Comparison of ENCODE assay signal across 19 cellular contexts in genomic region chr9:31243386-31243785, GRCh38.
A peak's percentile ranks its signal among the peaks of the same experiment; 100 is the strongest.
DNase-seq lines count a peak whose midpoint lies in the region; ATAC-seq and TF ChIP-seq lines count a peak whose summit lies in the region.
"Had no signal": no experiment of that assay in that cellular context is flagged by ENCODE, and none has a peak within 500 bp of the region (broad histone marks: within the 10 kb centered on the region; RNA-seq: fewer than 3 reads in every experiment).

No MANE protein-coding gene starts in this region.

- H3F3A ChIP-seq in neural progenitor cell (ENCODE audit: low read depth) (no peaks in the 10 kb centered on the region), smooth muscle cell (ENCODE audit: low read depth) (no peaks in the 10 kb centered on the region)

- no peaks in the 10 kb centered on the region for H3K27me3 ChIP-seq in adipocyte (replicated peaks; ENCODE audit: control insufficient read depth, insufficient read depth, low read length)
- no peaks in the 10 kb centered on the region for H3K27me3 ChIP-seq in neural progenitor cell
- H3K27me3 ChIP-seq in smooth muscle cell (ENCODE audit: low read depth): no peaks in the 10 kb centered on the region
- H3K27me3 ChIP-seq: BLaER1 treated with 17β-estradiol and CSF1 and Interleukin-3, amounts not matched to agents 10 nM and 100 nM had no signal

- no peaks in the 10 kb centered on the region for H3K36me3 ChIP-seq in adipocyte (ENCODE audit: control insufficient read depth, insufficient read depth, low read length, severe bottlenecking)
- H3K36me3 ChIP-seq in neural progenitor cell: no peaks in the 10 kb centered on the region
- no peaks in the 10 kb centered on the region for H3K36me3 ChIP-seq in smooth muscle cell (ENCODE audit: low read depth)
- H3K36me3 ChIP-seq: BLaER1 treated with 17β-estradiol and CSF1 and Interleukin-3, amounts not matched to agents 10 nM and 100 nM had no signal

- ATAC-seq in HG02610 (IDR thresholded peaks at IDR 0.05; ENCODE audit: unreplicated experiment): no peak
- ATAC-seq: CD8-positive, alpha-beta T cell; GM12878; GM23338 had no signal

- H3K4me3 ChIP-seq in adipocyte (ENCODE audit: low read length) (no peak overlapping the region), fibroblast of pulmonary artery (replicated peaks; ENCODE audit: low read depth, low read length) (no peak overlapping the region), neural progenitor cell (no peak overlapping the region), smooth muscle cell (no peak overlapping the region), lower leg skin (ENCODE audit: low read depth, poor library complexity, severe bottlenecking) (no peak overlapping the region)
- H3K4me3 ChIP-seq: BLaER1 treated with 17β-estradiol and CSF1 and Interleukin-3, amounts not matched to agents 10 nM and 100 nM; GM12878; GM23338 had no signal

- H3K4me3 Mint-ChIP-seq in neural progenitor cell: no peak overlapping the region
- H3K4me3 Mint-ChIP-seq: B cell; CD8-positive, alpha-beta T cell; GM23338 had no signal

- H3K79me2 ChIP-seq in neural progenitor cell (ENCODE audit: low read depth) (no peaks in the 10 kb centered on the region), smooth muscle cell (ENCODE audit: low read depth) (no peaks in the 10 kb centered on the region)

- intact Hi-C loops in lower leg skin (cut with DNase I; ENCODE audit: low total_unique reads): no loop called here

- H3K36me3 Mint-ChIP-seq in neural progenitor cell: no peaks in the 10 kb centered on the region
- H3K36me3 Mint-ChIP-seq: CD8-positive, alpha-beta T cell had no signal

- H3K4me2 ChIP-seq in neural progenitor cell (no peak overlapping the region), smooth muscle cell (no peak overlapping the region)
- H3K4me2 ChIP-seq: BLaER1 treated with 17β-estradiol and CSF1 and Interleukin-3, amounts not matched to agents 10 nM and 100 nM; GM23338 had no signal

- H3K4me1 Mint-ChIP-seq in neural progenitor cell: peaks cover 8% of the 10 kb centered on the region
- H3K4me1 Mint-ChIP-seq: B cell, GM23338 had no signal

- peak overlapping the region; percentile 27 for H3K27ac Mint-ChIP-seq in neural progenitor cell
- H3K27ac Mint-ChIP-seq: B cell; CD8-positive, alpha-beta T cell; GM23338 had no signal

- no peaks in the 10 kb centered on the region for H3K9me3 Mint-ChIP-seq in neural progenitor cell
- H3K9me3 Mint-ChIP-seq: CD8-positive, alpha-beta T cell; GM23338 had no signal

- DNase-seq in adipocyte (ENCODE audit: low read depth) (peak; percentile 2), fibroblast of pulmonary artery (ENCODE audit: low read depth) (peak; percentile 14), neural progenitor cell (ENCODE audit: low spot score) (peak; percentile 3), smooth muscle cell (lab: John Stamatoyannopoulos, UW; ENCODE audit: unreplicated experiment) (no peak), amniotic stem cell (lab: John Stamatoyannopoulos, UW) (no peak), lower leg skin (ENCODE audit: low spot score in 2 of 2) (no peak)
- DNase-seq: CD8-positive, alpha-beta T cell; COR-L47; DMS 273 treated with DMSO at 0.1 percent for 48 hours; DMS53; DND-41; EL; HCEC 1CT had no signal

- H3K9ac ChIP-seq in adipocyte (ENCODE audit: low read length): no peak overlapping the region
- H3K9ac ChIP-seq in neural progenitor cell: no peak overlapping the region
- no peak overlapping the region for H3K9ac ChIP-seq in smooth muscle cell (ENCODE audit: low read depth)
- H3K9ac ChIP-seq: BLaER1 treated with 17β-estradiol and CSF1 and Interleukin-3, amounts not matched to agents 10 nM and 100 nM had no signal

- no peaks in the 10 kb centered on the region for H3K9me3 ChIP-seq in adipocyte (ENCODE audit: control insufficient read depth, low read length)
- no peaks in the 10 kb centered on the region for H3K9me3 ChIP-seq in neural progenitor cell (ENCODE audit: low read depth)
- no peaks in the 10 kb centered on the region for H3K9me3 ChIP-seq in smooth muscle cell (replicated peaks; ENCODE audit: low read depth)
- H3K9me3 ChIP-seq: BLaER1 treated with 17β-estradiol and CSF1 and Interleukin-3, amounts not matched to agents 10 nM and 100 nM had no signal

- WGBS in smooth muscle cell (ENCODE audit: low lambda C conversion rate): 77% methylated on average over 1 of the region's 1 CpG
- 47% methylated on average over 1 of the region's 1 CpG for WGBS in lower leg skin, 2 donors

- H2AFZ ChIP-seq in neural progenitor cell (replicated peaks) (peak overlapping the region; percentile 40), smooth muscle cell (ENCODE audit: low read depth) (peak overlapping the region; percentile 6)
- H2AFZ ChIP-seq: GM23338 had no signal

- H4K20me1 ChIP-seq in neural progenitor cell (ENCODE audit: low read depth) (no peaks in the 10 kb centered on the region), smooth muscle cell (ENCODE audit: low read depth) (no peaks in the 10 kb centered on the region)
- H4K20me1 ChIP-seq: BLaER1 treated with 17β-estradiol and CSF1 and Interleukin-3, amounts not matched to agents 10 nM and 100 nM had no signal

- no peak for TF ChIP-seq POLR2A in lower leg skin (IDR thresholded peaks at IDR 0.05)

- no peaks in the 10 kb centered on the region for H3K27me3 Mint-ChIP-seq in neural progenitor cell (ENCODE audit: insufficient read depth, low read depth)
- H3K27me3 Mint-ChIP-seq: B cell had no signal

- H3K27ac ChIP-seq in neural progenitor cell: no peak overlapping the region
- no peak overlapping the region for H3K27ac ChIP-seq in smooth muscle cell (ENCODE audit: low read depth)
- H3K27ac ChIP-seq: BLaER1 treated with 17β-estradiol and CSF1 and Interleukin-3, amounts not matched to agents 10 nM and 100 nM; HL-60 had no signal

- H3K4me1 ChIP-seq in adipocyte (ENCODE audit: control insufficient read depth, insufficient read depth, low read length): no peaks in the 10 kb centered on the region
- peaks cover 3% of the 10 kb centered on the region for H3K4me1 ChIP-seq in neural progenitor cell
- H3K4me1 ChIP-seq in smooth muscle cell (ENCODE audit: low read depth): no peaks in the 10 kb centered on the region
- H3K4me1 ChIP-seq: BLaER1 treated with 17β-estradiol and CSF1 and Interleukin-3, amounts not matched to agents 10 nM and 100 nM had no signal

- TF ChIP-seq CTCF in fibroblast of pulmonary artery (IDR thresholded peaks at IDR 0.05; ENCODE audit: low read length, missing control alignments): no peak
- TF ChIP-seq CTCF in neural progenitor cell (IDR thresholded peaks at IDR 0.05): no peak
- TF ChIP-seq CTCF in smooth muscle cell (IDR thresholded peaks at IDR 0.05; ENCODE audit: borderline replicate concordance, insufficient read depth, poor library complexity, severe bottlenecking): no peak
- TF ChIP-seq CTCF in lower leg skin (IDR thresholded peaks at IDR 0.05): no peak

Comparison
In these comparisons a context has a peak if more than half of its experiments do, and no peak if none do; other contexts are left out.
1. DNase-seq: peak in adipocyte (single experiment), fibroblast of pulmonary artery (single experiment) and neural progenitor cell (single experiment); none in smooth muscle cell (single experiment), amniotic stem cell (single experiment) and lower leg skin (0 of 2).